ENCODE assay signal across 9 cellular contexts in genomic region chr6:17501442-17501841, GRCh38.
"Had no signal": no experiment of that assay in that cellular context is flagged by ENCODE, and none has a peak within 500 bp of the region (broad histone marks: within the 10 kb centered on the region; RNA-seq: fewer than 3 reads in every experiment).

No MANE protein-coding gene starts in this region.

- FAIRE-seq: H1, H54, HTR-8/SVneo had no signal

- DNase-seq: H9, HCEC 1CT, IMR-90, KG1 had no signal

- H3K4me2 ChIP-seq: GM23338 had no signal

- H2AFZ ChIP-seq: GM23338 had no signal

- ATAC-seq: GM23338, K562 had no signal

- H3K4me3 ChIP-seq: GM23338, K562 had no signal
